Comparison of ENCODE assay signal across 18 cellular contexts in the genomic region with DNA sequence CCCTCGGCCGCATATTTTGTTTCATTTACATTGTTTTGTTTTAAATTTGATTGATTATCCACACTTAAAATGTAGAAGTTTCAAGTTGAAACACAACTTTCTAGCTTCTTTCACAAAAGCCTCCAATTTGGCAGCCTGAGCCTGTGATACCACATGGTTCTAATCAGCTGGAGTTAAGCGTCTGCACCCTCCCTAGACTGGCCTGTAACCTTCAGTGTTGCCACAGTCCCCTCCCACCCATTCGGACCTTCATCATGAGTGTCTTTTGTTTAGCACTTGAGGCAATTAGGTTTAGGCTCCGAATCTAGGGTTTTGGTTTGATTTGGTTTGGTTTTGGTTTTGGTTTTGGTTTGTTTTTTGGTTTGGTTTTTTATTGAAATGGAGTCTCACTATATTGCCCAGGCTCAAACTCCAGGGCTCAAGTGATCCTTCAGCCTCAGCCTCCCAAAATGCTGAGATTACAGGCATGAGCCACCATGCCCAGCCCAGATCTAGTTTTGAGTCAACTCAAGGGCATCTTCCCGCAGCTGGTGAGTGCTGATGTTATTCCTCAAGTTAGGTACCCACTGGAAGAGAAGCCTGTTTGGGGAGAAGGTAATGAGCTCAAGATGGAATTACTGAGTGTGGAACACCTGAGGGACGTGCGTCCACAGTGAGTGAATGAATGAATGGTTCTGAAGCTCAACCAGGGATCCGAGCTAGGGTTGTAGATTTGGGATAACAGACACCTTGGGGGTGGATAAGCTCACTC.
DNase-seq lines count a peak whose midpoint lies in the region; ATAC-seq and TF ChIP-seq lines count a peak whose summit lies in the region.
"Had no signal": no experiment of that assay in that cellular context is flagged by ENCODE, and none has a peak within 500 bp of the region (broad histone marks: within the 10 kb centered on the region; RNA-seq: fewer than 3 reads in every experiment).

No MANE protein-coding gene starts in this region.

- H3K4me3 ChIP-seq in breast epithelium, result no peak overlapping the region

- no peaks in the 10 kb centered on the region for H3K27me3 ChIP-seq in breast epithelium

- peak overlapping the region; percentile 16 for H3K27ac ChIP-seq in angular gyrus (ENCODE audit: low read depth, low read length)
- no peak overlapping the region for H3K27ac ChIP-seq in breast epithelium

- no peaks in the 10 kb centered on the region for H3K36me3 ChIP-seq in breast epithelium

- CTCF ChIA-PET in activated naive CD4-positive, alpha-beta T cell treated with anti-CD3 and anti-CD28 coated beads for 36 hours (lab: Charles Lee), result interaction anchor here (1.3 kb wide), 2 partner anchors 8 to 53 kb away, joined by 4 to 7 read pairs; no protein-coding TSS in a partner anchor

- DNase-seq in activated naive CD4-positive, alpha-beta T cell treated with anti-CD3 and anti-CD28 coated beads for 36 hours, result no peak
- DNase-seq in activated naive CD4-positive, alpha-beta T cell treated with Interleukin-2 at 50 U/mL for 16 hours, result no peak
- no peak for DNase-seq in stimulated activated naive CD8-positive, alpha-beta T cell treated with anti-CD3 and anti-CD28 coated beads, Interleukin-15, amount 100 ng/mL, for 72 hours
- DNase-seq in hepatic stellate cell (ENCODE audit: low spot score) (no peak), breast epithelium (ENCODE audit: low spot score in 2 of 2) (no peak)
- DNase-seq: AML-193; CD4-positive, alpha-beta T cell; GF-D8; IMR-90; Kasumi-1; NCI-H1930; NCI-H2171; NCI-H774; SHP77 treated with DMSO at 0.1 percent for 48 hours had no signal

- H3K9me3 ChIP-seq in breast epithelium, result no peaks in the 10 kb centered on the region

- no peak for TF ChIP-seq CTCF in breast epithelium (IDR thresholded peaks at IDR 0.05)

- H3K27me3 Mint-ChIP-seq in activated naive CD4-positive, alpha-beta T cell treated with anti-CD3 and anti-CD28 coated beads for 36 hours (ENCODE audit: low read depth), result no peaks in the 10 kb centered on the region
- H3K27me3 Mint-ChIP-seq in stimulated activated naive CD8-positive, alpha-beta T cell treated with anti-CD3 and anti-CD28 coated beads, Interleukin-15, amount 100 ng/mL, for 72 hours, result no peaks in the 10 kb centered on the region
- H3K27me3 Mint-ChIP-seq: CD4-positive, alpha-beta T cell had no signal

- H3K9me3 Mint-ChIP-seq in activated naive CD4-positive, alpha-beta T cell treated with anti-CD3 and anti-CD28 coated beads for 36 hours, result no peaks in the 10 kb centered on the region
- no peaks in the 10 kb centered on the region for H3K9me3 Mint-ChIP-seq in stimulated activated naive CD8-positive, alpha-beta T cell treated with anti-CD3 and anti-CD28 coated beads, Interleukin-15, amount 100 ng/mL, for 72 hours
- H3K9me3 Mint-ChIP-seq: CD4-positive, alpha-beta T cell had no signal

- peak; percentile 38 for ATAC-seq in GM18867 (IDR thresholded peaks at IDR 0.05; ENCODE audit: unreplicated experiment)
- no peak for ATAC-seq in stimulated activated naive CD8-positive, alpha-beta T cell treated with anti-CD3 and anti-CD28 coated beads, Interleukin-15, amount 100 ng/mL, for 72 hours
- ATAC-seq in GM19035 (IDR thresholded peaks at IDR 0.05; ENCODE audit: unreplicated experiment), result no peak
- ATAC-seq: HCT116 had no signal

- no peak for TF ChIP-seq POLR2A in breast epithelium (IDR thresholded peaks at IDR 0.05)

- no peaks in the 10 kb centered on the region for H3K4me1 ChIP-seq in breast epithelium

- no peak overlapping the region for H3K4me3 Mint-ChIP-seq in activated naive CD4-positive, alpha-beta T cell treated with anti-CD3 and anti-CD28 coated beads for 36 hours
- H3K4me3 Mint-ChIP-seq in stimulated activated naive CD8-positive, alpha-beta T cell treated with anti-CD3 and anti-CD28 coated beads, Interleukin-15, amount 100 ng/mL, for 72 hours, result peak overlapping the region; percentile 21 to 47
- H3K4me3 Mint-ChIP-seq: CD4-positive, alpha-beta T cell had no signal

- H3K4me1 Mint-ChIP-seq in activated naive CD4-positive, alpha-beta T cell treated with anti-CD3 and anti-CD28 coated beads for 36 hours (ENCODE audit: low read depth), result peaks cover 18% of the 10 kb centered on the region
- peaks cover 18% of the 10 kb centered on the region for H3K4me1 Mint-ChIP-seq in stimulated activated naive CD8-positive, alpha-beta T cell treated with anti-CD3 and anti-CD28 coated beads, Interleukin-15, amount 100 ng/mL, for 72 hours

- intact Hi-C loops in activated naive CD4-positive, alpha-beta T cell treated with anti-CD3 and anti-CD28 coated beads for 36 hours (cut with micrococcal nuclease), result loop anchor here (1.0 kb wide), 1 partner anchor 10 kb away; no protein-coding TSS in a partner anchor
- intact Hi-C loops in breast epithelium (cut with DNase I; ENCODE audit: low total_unique reads), result loop anchor here (10.0 kb wide), 1 partner anchor 951 kb away; no protein-coding TSS in a partner anchor

- H3K27ac Mint-ChIP-seq in activated naive CD4-positive, alpha-beta T cell treated with anti-CD3 and anti-CD28 coated beads for 36 hours, result peak overlapping the region; percentile 0
- H3K27ac Mint-ChIP-seq in stimulated activated naive CD8-positive, alpha-beta T cell treated with anti-CD3 and anti-CD28 coated beads, Interleukin-15, amount 100 ng/mL, for 72 hours, result peak overlapping the region in 1 of 2 donors; percentile 44
- H3K27ac Mint-ChIP-seq: CD4-positive, alpha-beta T cell had no signal

- no peaks in the 10 kb centered on the region for H3K36me3 Mint-ChIP-seq in activated naive CD4-positive, alpha-beta T cell treated with anti-CD3 and anti-CD28 coated beads for 36 hours (ENCODE audit: low read depth)
